ENCODE assay signal across 8 cellular contexts in the genomic region with DNA sequence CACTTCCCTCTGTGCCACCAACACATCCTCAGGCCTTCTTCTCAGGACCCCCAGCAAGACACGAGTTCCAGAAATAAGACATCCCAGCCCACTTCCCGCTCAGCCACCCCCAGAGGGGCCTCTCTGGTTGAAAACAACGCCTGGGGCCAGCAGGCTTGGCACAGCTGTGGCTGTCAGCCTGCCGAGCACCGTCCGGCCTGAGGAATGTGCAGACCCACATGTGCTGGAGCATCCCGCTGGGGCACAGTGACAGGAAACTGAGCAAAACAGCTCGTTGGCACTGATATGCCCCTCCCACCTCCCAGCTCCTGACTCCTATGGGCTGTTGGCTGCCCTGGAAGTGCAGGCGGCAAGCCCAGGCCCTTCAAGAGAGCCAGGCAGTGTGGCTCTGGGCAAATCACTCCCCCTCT. TPM values are rescaled to one million over a fixed set of nuclear protein-coding genes. Genes with fewer than 3 reads are reported as not detected.
A peak's percentile ranks its signal among the peaks of the same experiment; 100 is the strongest.
DNase-seq lines count a peak whose midpoint lies in the region; ATAC-seq and TF ChIP-seq lines count a peak whose summit lies in the region.

No MANE protein-coding gene starts in this region.

- peak overlapping the region in 1 of 2 experiments; percentile 76; a peak in 1 of 4 replicates for H3K4me3 ChIP-seq in SK-N-SH (ENCODE audit: low read depth in 2 of 2, low read length in 1 of 2)
- H3K4me3 ChIP-seq in esophagus (ENCODE audit: low read depth in 1 of 2, low read length in 2 of 2) = no peak overlapping the region

- DNase-seq in activated CD8-positive, alpha-beta memory T cell treated with anti-CD3 and anti-CD28 coated beads, Interleukin-2, amount 50 U/mL, for 4 hours = peak; percentile 20
- DNase-seq in activated CD8-positive, alpha-beta memory T cell treated with anti-CD3 and anti-CD28 coated beads, Interleukin-2, amount 50 U/mL, for 48 hours = no peak
- peak; percentile 70 for DNase-seq in SK-N-SH
- peak; percentile 21 for DNase-seq in nephron progenitor cell
- DNase-seq in KG1 (lab: John Stamatoyannopoulos, UW) = no peak

- peak overlapping the region; percentile 93; the same call in 1 of the 2 replicates for H3K4me2 ChIP-seq in SK-N-SH

- no peak overlapping the region for H3K27ac Mint-ChIP-seq in nephron progenitor cell

- POLR2A ChIA-PET in SK-N-SH (lab: Yijun Ruan, JAX) = interaction anchor here (0.6 kb wide), 1 partner anchor 78 kb away, joined by 4 read pairs; no protein-coding TSS in a partner anchor

- no peaks in the 10 kb centered on the region for H3K9me2 ChIP-seq in SK-N-SH

- CTCF ChIA-PET in SK-N-SH (lab: Yijun Ruan, JAX) = interaction anchor here (0.8 to 9.6 kb wide), 6 partner anchors 10 to 83 kb away, joined by 3 to 97 read pairs (median 6); no protein-coding TSS in a partner anchor

- H3K4me1 Mint-ChIP-seq in nephron progenitor cell = peaks cover 21% of the 10 kb centered on the region

- no peaks in the 10 kb centered on the region for H3K9me3 Mint-ChIP-seq in nephron progenitor cell

- H3K27me3 Mint-ChIP-seq in nephron progenitor cell (ENCODE audit: low read depth, poor library complexity) = peaks cover 64% of the 10 kb centered on the region

- H3K4me3 Mint-ChIP-seq in nephron progenitor cell = peak overlapping the region; percentile 61

- H2AFZ ChIP-seq in SK-N-SH (ENCODE audit: low read depth) = no peak overlapping the region

- 71% methylated on average over 8 of the region's 9 CpGs for WGBS in SK-N-SH (ENCODE audit: low lambda C conversion rate)
- 12 to 19% methylated on average over 9 of the region's 9 CpGs for WGBS in esophagus, 2 donors

- H3K36me3 ChIP-seq in SK-N-SH (replicated peaks in 1 of 2; ENCODE audit: control insufficient read depth in 1 of 2, insufficient read depth in 2 of 2, low read length in 1 of 2) (no peaks in the 10 kb centered on the region), esophagus (ENCODE audit: control insufficient read depth in 2 of 2, insufficient read depth in 2 of 2, low read length in 1 of 2) (peaks cover 0 to 2% of the 10 kb centered on the region in 2 donors)

- H3K9me3 ChIP-seq in SK-N-SH = no peaks in the 10 kb centered on the region
- no peaks in the 10 kb centered on the region for H3K9me3 ChIP-seq in esophagus (ENCODE audit: control insufficient read depth in 2 of 2, insufficient read depth in 1 of 2, low read depth in 1 of 2, low read length in 1 of 2)

- H3K79me2 ChIP-seq in SK-N-SH (ENCODE audit: insufficient read depth) = no peaks in the 10 kb centered on the region

- H3K27me3 ChIP-seq in SK-N-SH (ENCODE audit: insufficient read depth) = no peaks in the 10 kb centered on the region
- H3K27me3 ChIP-seq in esophagus (ENCODE audit: control insufficient read depth in 1 of 2, insufficient read depth in 2 of 2, low read length in 2 of 2) = no peaks in the 10 kb centered on the region

- TF ChIP-seq CTCF in SK-N-SH (IDR thresholded peaks at IDR 0.05) (no peak), nephron progenitor cell (IDR thresholded peaks at IDR 0.05) (no peak)

- H3K4me1 ChIP-seq in SK-N-SH (ENCODE audit: control insufficient read depth in 1 of 2, insufficient read depth in 2 of 2, low read depth in 1 of 2, low read length in 1 of 2) (peaks cover 43 to 46% of the 10 kb centered on the region in 2 experiments), esophagus (ENCODE audit: control insufficient read depth in 2 of 2, insufficient read depth in 2 of 2, low read length in 1 of 2) (peaks cover 0 to 24% of the 10 kb centered on the region in 2 donors)

- no peaks in the 10 kb centered on the region for H3K36me3 Mint-ChIP-seq in nephron progenitor cell (ENCODE audit: low read depth)

- H3F3A ChIP-seq in SK-N-SH (replicated peaks; ENCODE audit: insufficient read depth) = peaks cover 23% of the 10 kb centered on the region

- no peak for ATAC-seq in HG03442 (IDR thresholded peaks at IDR 0.05; ENCODE audit: unreplicated experiment)
- no peak for ATAC-seq in HG03432 (IDR thresholded peaks at IDR 0.05; ENCODE audit: unreplicated experiment)

- TF ChIP-seq EP300 in SK-N-SH (IDR thresholded peaks at IDR 0.05; ENCODE audit: borderline replicate concordance in 1 of 2, low read depth in 1 of 2, low read length in 1 of 2) = no peak

- no peaks in the 10 kb centered on the region for H4K20me1 ChIP-seq in SK-N-SH (ENCODE audit: insufficient read depth)

- no peak overlapping the region for H3K9ac ChIP-seq in SK-N-SH

- no peak for TF ChIP-seq RAD21 in SK-N-SH (IDR thresholded peaks at IDR 0.05; ENCODE audit: low read length)

- H3K27ac ChIP-seq in SK-N-SH (ENCODE audit: low read depth in 2 of 2, low read length in 1 of 2) (no peak overlapping the region; a peak in 1 of 4 replicates), esophagus (ENCODE audit: low read depth in 2 of 2, low read length in 1 of 2) (peak overlapping the region; percentile 36 to 85)

TF ChIP-seq in SK-N-SH, 30 proteins besides CTCF, POLR2A, EP300 and RAD21:
- TF ChIP-seq MXI1 (IDR thresholded peaks at IDR 0.05; ENCODE audit: low read depth, low read length) (peak; percentile 72), EZH2phosphoT487 (IDR thresholded peaks at IDR 0.05; ENCODE audit: borderline replicate concordance, low read depth) (no peak)

RNA-seq across cellular contexts. Expression of a gene that starts 1.4 kb away (rescaled TPM):
- polyA plus RNA-seq in SK-N-SH (2012; rRNA removed) (1.8 and 2.0 TPM in 2 replicates), esophagus (under 1 TPM; 0.48 to 0.73 TPM)
- 0.80 and 1.3 TPM in 2 replicates for polyA plus RNA-seq in SK-N-SH (2012; cell fraction: cytosol; rRNA removed)
- 3.0 and 3.6 TPM in 2 replicates for polyA plus RNA-seq in SK-N-SH (2012; cell fraction: nucleus; rRNA removed)

RNA-seq across cellular contexts. Expression of a gene that starts 19.8 kb away (rescaled TPM):
- polyA plus RNA-seq in SK-N-SH (2012; rRNA removed) (29.1 and 31.4 TPM in 2 replicates), esophagus (10 to 100 TPM; 24.2 to 28.3 TPM)
- 45.1 and 60.1 TPM in 2 replicates for polyA plus RNA-seq in SK-N-SH (2012; cell fraction: cytosol; rRNA removed)
- 6.3 and 10.9 TPM in 2 replicates for polyA plus RNA-seq in SK-N-SH (2012; cell fraction: nucleus; rRNA removed)

Comparison
In these comparisons a context has a peak if more than half of its experiments do, and no peak if none do; other contexts are left out.
1. DNase-seq: peak in activated CD8-positive, alpha-beta memory T cell treated with anti-CD3 and anti-CD28 coated beads, Interleukin-2, amount 50 U/mL, for 4 hours (single experiment), SK-N-SH (single experiment) and nephron progenitor cell (single experiment); none in activated CD8-positive, alpha-beta memory T cell treated with anti-CD3 and anti-CD28 coated beads, Interleukin-2, amount 50 U/mL, for 48 hours (single experiment) and KG1 (single experiment).
2. H3K27ac ChIP-seq: peak in esophagus (2 of 2); none in SK-N-SH (0 of 2).